In genomic region chr17:28717578-28718316, GRCh38 we compare ENCODE assay signal across 8 cellular contexts. TPM values are rescaled to one million over a fixed set of nuclear protein-coding genes. Genes with fewer than 3 reads are reported as not detected.
A peak's percentile ranks its signal among the peaks of the same experiment; 100 is the strongest.
DNase-seq lines count a peak whose midpoint lies in the region; ATAC-seq and TF ChIP-seq lines count a peak whose summit lies in the region.

Gene RAB34 (minus strand): TSS chr17:28717868. CDS start chr17:28717266, 602 bp downstream.

- H3K36me3 ChIP-seq in fibroblast of lung (ENCODE audit: control insufficient read depth, insufficient read depth, low read length) (peaks cover 29% of the 10 kb centered on the region), muscle layer of colon (ENCODE audit: insufficient read depth, low read length) (peaks cover 34% of the 10 kb centered on the region), upper lobe of right lung (peaks cover 37% of the 10 kb centered on the region)

- H3K27ac ChIP-seq in fibroblast of lung (ENCODE audit: insufficient read depth, low read length) (peak within 1 kb of the TSS; percentile 88), muscle layer of colon (ENCODE audit: low read depth, low read length) (peak within 1 kb of the TSS; percentile 99), upper lobe of right lung (peak within 1 kb of the TSS; percentile 86)

- H3K9me3 ChIP-seq in fibroblast of lung (ENCODE audit: control insufficient read depth, insufficient read depth, low read depth, low read length) (no peaks in the 10 kb centered on the region), muscle layer of colon (ENCODE audit: low read length) (no peaks in the 10 kb centered on the region), upper lobe of right lung (no peaks in the 10 kb centered on the region)

- peaks cover 13% of the 10 kb centered on the region for H3K27me3 Mint-ChIP-seq in activated CD4-positive, alpha-beta T cell treated with anti-CD3 and anti-CD28 coated beads, Interleukin-2, amount 10 ng/mL, durations not matched to agents 7 days and 5 days

- peaks cover 11% of the 10 kb centered on the region for H3K4me1 ChIP-seq in fibroblast of lung (ENCODE audit: control insufficient read depth, extremely low read depth, insufficient read depth, low read length)
- H3K4me1 ChIP-seq in muscle layer of colon (ENCODE audit: insufficient read depth, low read length), result peaks cover 34% of the 10 kb centered on the region
- peaks cover 44% of the 10 kb centered on the region for H3K4me1 ChIP-seq in upper lobe of right lung

- H3K79me2 ChIP-seq in fibroblast of lung (ENCODE audit: control insufficient read depth, insufficient read depth, low read length), result peaks cover 54% of the 10 kb centered on the region

- peak within 1 kb of the TSS; percentile 70 for H3K4me3 Mint-ChIP-seq in activated CD4-positive, alpha-beta T cell treated with anti-CD3 and anti-CD28 coated beads, Interleukin-2, amount 10 ng/mL, durations not matched to agents 7 days and 5 days

- POLR2A ChIA-PET in activated CD4-positive, alpha-beta T cell treated with anti-CD3 and anti-CD28 coated beads, Interleukin-2, amount 10 ng/mL, durations not matched to agents 7 days and 5 days (lab: Charles Lee), result no interaction called here

- ATAC-seq in upper lobe of right lung, result peak; percentile 66
- ATAC-seq in HG02642 (IDR thresholded peaks at IDR 0.05; ENCODE audit: poor library complexity, unreplicated experiment), result no peak

- no peaks in the 10 kb centered on the region for H3K9me3 Mint-ChIP-seq in activated CD4-positive, alpha-beta T cell treated with anti-CD3 and anti-CD28 coated beads, Interleukin-2, amount 10 ng/mL, durations not matched to agents 7 days and 5 days

- intact Hi-C loops in upper lobe of right lung (cut with DNase I), result no loop called here

- peak within 1 kb of the TSS; percentile 82 for H3K27ac Mint-ChIP-seq in activated CD4-positive, alpha-beta T cell treated with anti-CD3 and anti-CD28 coated beads, Interleukin-2, amount 10 ng/mL, durations not matched to agents 7 days and 5 days

- H4K20me1 ChIP-seq in fibroblast of lung (ENCODE audit: control insufficient read depth, extremely low read depth, insufficient read depth, low read length), result no peaks in the 10 kb centered on the region

- H3K27me3 ChIP-seq in fibroblast of lung (ENCODE audit: control insufficient read depth, insufficient read depth, low read length), result no peaks in the 10 kb centered on the region
- H3K27me3 ChIP-seq in muscle layer of colon (ENCODE audit: control insufficient read depth in 1 of 2, insufficient read depth in 2 of 2, low read length in 2 of 2), result no peaks in the 10 kb centered on the region
- no peaks in the 10 kb centered on the region for H3K27me3 ChIP-seq in upper lobe of right lung

- H3K4me3 ChIP-seq in fibroblast of lung (replicated peaks in 1 of 4; ENCODE audit: control extremely low read depth in 1 of 4, insufficient read depth in 1 of 4, low read depth in 3 of 4, low read length in 4 of 4) (peak within 1 kb of the TSS; percentile 75 to 86 (median 84)), muscle layer of colon (ENCODE audit: low read depth in 1 of 2, low read length in 2 of 2) (peak within 1 kb of the TSS; percentile 71 to 87), upper lobe of right lung (peak within 1 kb of the TSS; percentile 86)

- peak; percentile 16 to 19 for TF ChIP-seq CTCF in fibroblast of lung (conservative IDR thresholded peaks at IDR 0.05 in 1 of 2, IDR thresholded peaks at IDR 0.05 in 1 of 2; ENCODE audit: low read depth in 1 of 2, low read length in 2 of 2)
- peak; percentile 38 for TF ChIP-seq CTCF in upper lobe of right lung (IDR thresholded peaks at IDR 0.05)

- CTCF ChIA-PET in activated CD4-positive, alpha-beta T cell treated with anti-CD3 and anti-CD28 coated beads, Interleukin-2, amount 10 ng/mL, durations not matched to agents 7 days and 5 days (lab: Charles Lee), result interaction anchor here (2.5 to 7.7 kb wide), 2 partner anchors 10 to 32 kb away, joined by 13 to 69 read pairs; partner anchors contain the start of genes NEK8 and TLCD1

- H3K4me2 ChIP-seq in fibroblast of lung (ENCODE audit: extremely low read depth, insufficient read depth, low read length), result peak within 1 kb of the TSS; percentile 88

- H3K9ac ChIP-seq in fibroblast of lung (ENCODE audit: insufficient read depth, low read length) (peak within 1 kb of the TSS; percentile 91), muscle layer of colon (ENCODE audit: low read length) (peak within 1 kb of the TSS; percentile 88)

- no peak within 1 kb of the TSS for H2AFZ ChIP-seq in fibroblast of lung (ENCODE audit: low read length)

- H3K4me1 Mint-ChIP-seq in activated CD4-positive, alpha-beta T cell treated with anti-CD3 and anti-CD28 coated beads, Interleukin-2, amount 10 ng/mL, durations not matched to agents 7 days and 5 days, result peaks cover 38% of the 10 kb centered on the region

- DNase-seq in DMS79 (lab: John Stamatoyannopoulos, UW), result peak; percentile 89
- DNase-seq in KG1 (lab: John Stamatoyannopoulos, UW), result peak; percentile 11
- no peak for DNase-seq in activated CD4-positive, alpha-beta T cell treated with anti-CD3 and anti-CD28 coated beads, Interleukin-2, amount 10 ng/mL, durations not matched to agents 7 days and 5 days
- peak; percentile 91 to 92 for DNase-seq in fibroblast of lung (ENCODE audit: low read depth in 2 of 2)
- peak; percentile 92 for DNase-seq in upper lobe of right lung
- no peak for DNase-seq in NCI-H2081 treated with DMSO at 0.1 percent for 48 hours (lab: John Stamatoyannopoulos, UW)

- peaks cover 28% of the 10 kb centered on the region for H3K36me3 Mint-ChIP-seq in activated CD4-positive, alpha-beta T cell treated with anti-CD3 and anti-CD28 coated beads, Interleukin-2, amount 10 ng/mL, durations not matched to agents 7 days and 5 days (ENCODE audit: low read depth)

RNA-seq across cellular contexts. Expression of gene RAB34, which starts in this region (rescaled TPM):
- 10 to 100 TPM; 11.0 to 11.8 TPM for total RNA-seq in activated CD4-positive, alpha-beta T cell treated with anti-CD3 and anti-CD28 coated beads, Interleukin-2, amount 10 ng/mL, durations not matched to agents 7 days and 5 days
- total RNA-seq in fibroblast of lung, result 159 and 174 TPM in 2 replicates
- 287 and 338 TPM in 2 replicates for polyA plus RNA-seq in fibroblast of lung
- 210 and 269 TPM in 2 replicates for polyA plus RNA-seq in fibroblast of lung (2012)
- polyA minus RNA-seq in fibroblast of lung (ENCODE audit: low replicate concordance), result 474 and 535 TPM in 2 replicates
- total RNA-seq in upper lobe of right lung, result 63.5 TPM

Comparison
In these comparisons a context has a peak if more than half of its experiments do, and no peak if none do; other contexts are left out.
1. DNase-seq: peak in DMS79 (single experiment), KG1 (single experiment), fibroblast of lung (2 of 2) and upper lobe of right lung (single experiment); none in activated CD4-positive, alpha-beta T cell treated with anti-CD3 and anti-CD28 coated beads, Interleukin-2, amount 10 ng/mL, durations not matched to agents 7 days and 5 days (single experiment) and NCI-H2081 treated with DMSO at 0.1 percent for 48 hours (single experiment).
2. Peak in every context shown above with its lines, with median percentiles within 50 percentile points of each other: H3K27ac ChIP-seq and H3K4me3 ChIP-seq.